In the genomic region with DNA sequence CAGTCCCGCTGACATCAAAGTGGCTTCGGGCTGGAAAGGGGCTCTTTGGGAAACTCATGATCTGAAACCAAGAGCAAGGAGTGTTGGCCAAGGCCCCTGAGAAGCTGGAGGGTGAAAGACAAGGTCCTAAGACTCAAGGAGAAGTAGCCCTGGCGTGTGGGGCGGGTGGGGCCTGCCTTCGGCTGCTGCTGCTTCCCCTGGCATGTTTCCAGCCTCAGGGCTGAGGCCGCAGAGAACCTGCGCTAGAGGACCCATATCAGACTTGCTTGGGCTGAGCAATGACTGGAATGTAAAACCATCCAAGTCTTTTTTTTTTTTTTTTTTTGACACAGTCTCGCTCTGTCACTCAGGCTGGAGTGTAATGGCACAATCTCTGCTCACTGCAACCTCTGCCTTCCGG, we compare ENCODE assay signal across 23 cellular contexts.
"Had no signal": no experiment of that assay in that cellular context is flagged by ENCODE, and none has a peak within 500 bp of the region (broad histone marks: within the 10 kb centered on the region; RNA-seq: fewer than 3 reads in every experiment).

No MANE protein-coding gene starts in this region.

- H3K4me1 Mint-ChIP-seq: mesothelial cell of epicardium; naive B cell; nephron; stimulated activated naive B cell treated with anti-CD40 and anti-IgM and Interleukin-4, amounts not matched to agents 10 μg/mL and 1 μg/mL and 100 μg/mL, for 72 hours had no signal

- H3K9ac ChIP-seq: neural progenitor cell had no signal

- DNase-seq: dorsolateral prefrontal cortex; effector CD4-positive, alpha-beta T cell; kidney; mesenchymal stem cell; mucosa of descending colon; naive B cell; sigmoid colon; spleen; stimulated activated naive B cell treated with anti-CD40 and anti-IgM and Interleukin-4, amounts not matched to agents 10 μg/mL and 1 μg/mL and 100 μg/mL, for 72 hours; upper lobe of right lung; uterus had no signal

- H3K4me3 Mint-ChIP-seq: mesothelial cell of epicardium; naive B cell; nephron; neural progenitor cell; stimulated activated naive B cell treated with anti-CD40 and anti-IgM and Interleukin-4, amounts not matched to agents 10 μg/mL and 1 μg/mL and 100 μg/mL, for 72 hours; stimulated activated naive CD8-positive, alpha-beta T cell treated with anti-CD3 and anti-CD28 coated beads, Interleukin-15, Interleukin-2, amounts not matched to agents 100 ng/mL and 50 ng/mL, for 24 hours had no signal

- FAIRE-seq: colon, frontal cortex, kidney had no signal

- ATAC-seq: left lobe of liver; stimulated activated naive B cell treated with anti-CD40 and anti-IgM and Interleukin-4, amounts not matched to agents 10 μg/mL and 1 μg/mL and 100 μg/mL, for 72 hours; upper lobe of right lung had no signal

- H3K4me2 ChIP-seq: neural progenitor cell had no signal

- H3K4me3 ChIP-seq: dorsolateral prefrontal cortex, mucosa of descending colon, neural progenitor cell, prostate gland, right atrium auricular region, sigmoid colon, skin epidermis, spleen, thoracic aorta, tibial nerve, upper lobe of right lung, uterus had no signal

- H3K27ac ChIP-seq: dorsolateral prefrontal cortex, neural progenitor cell, prostate gland, right atrium auricular region, sigmoid colon, skin epidermis, spleen, thoracic aorta, tibial nerve, upper lobe of right lung, uterus had no signal

- H3K36me3 ChIP-seq: neural progenitor cell, prostate gland, right atrium auricular region, sigmoid colon, spleen, thoracic aorta, tibial nerve, upper lobe of right lung, uterus had no signal

- H3K36me3 Mint-ChIP-seq: mesothelial cell of epicardium; naive B cell; neural progenitor cell; stimulated activated naive B cell treated with anti-CD40 and anti-IgM and Interleukin-4, amounts not matched to agents 10 μg/mL and 1 μg/mL and 100 μg/mL, for 72 hours had no signal

- H2AFZ ChIP-seq: neural progenitor cell had no signal

- H3K9me3 ChIP-seq: mucosa of descending colon, prostate gland, right atrium auricular region, sigmoid colon, thoracic aorta, upper lobe of right lung, uterus had no signal

- H3K4me1 ChIP-seq: prostate gland, right atrium auricular region, sigmoid colon, spleen, tibial nerve, upper lobe of right lung, uterus had no signal

- H3K27ac Mint-ChIP-seq: mesothelial cell of epicardium; naive B cell; nephron; stimulated activated naive B cell treated with anti-CD40 and anti-IgM and Interleukin-4, amounts not matched to agents 10 μg/mL and 1 μg/mL and 100 μg/mL, for 72 hours; stimulated activated naive CD8-positive, alpha-beta T cell treated with anti-CD3 and anti-CD28 coated beads, Interleukin-15, Interleukin-2, amounts not matched to agents 100 ng/mL and 50 ng/mL, for 24 hours had no signal

- H3K27me3 ChIP-seq: dorsolateral prefrontal cortex, neural progenitor cell, right atrium auricular region, sigmoid colon, tibial nerve, upper lobe of right lung, uterus had no signal

- H3K9me3 Mint-ChIP-seq: mesothelial cell of epicardium; stimulated activated naive CD8-positive, alpha-beta T cell treated with anti-CD3 and anti-CD28 coated beads, Interleukin-15, Interleukin-2, amounts not matched to agents 100 ng/mL and 50 ng/mL, for 24 hours had no signal
